14 cellular contexts compared by ENCODE assay signal in the genomic region with DNA sequence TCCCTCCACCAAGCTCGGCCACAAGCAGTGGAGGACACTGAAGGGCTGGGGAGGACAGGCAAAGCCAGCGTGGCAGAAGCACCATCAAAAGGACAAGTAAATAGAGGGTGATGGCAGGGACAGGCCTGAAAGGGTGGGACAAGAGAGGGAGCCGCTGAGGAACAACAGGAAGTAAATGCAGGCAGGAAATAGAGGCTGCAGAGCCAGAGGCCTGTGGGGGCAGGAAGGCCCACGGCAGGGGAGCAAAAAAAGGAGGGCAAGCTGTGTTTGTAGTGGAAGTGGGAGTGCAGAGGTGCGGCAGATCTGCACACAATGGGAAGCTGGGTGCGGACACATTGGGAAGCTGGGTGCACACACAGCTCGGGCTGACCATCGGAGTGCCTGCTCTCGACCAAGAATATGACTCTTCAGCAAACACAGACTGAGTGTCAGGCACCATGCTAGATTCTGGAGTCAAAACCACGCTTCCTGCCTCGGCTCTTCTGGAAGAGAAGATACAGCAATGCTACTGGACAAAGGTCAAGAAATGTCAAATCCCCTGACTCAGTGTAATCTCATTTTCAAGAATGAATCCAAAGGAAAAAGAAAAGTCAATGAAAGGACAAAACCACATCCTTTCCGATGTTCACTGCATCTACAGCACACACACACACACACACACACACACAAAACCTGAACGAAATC. TPM values are rescaled to one million over a fixed set of nuclear protein-coding genes. Genes with fewer than 3 reads are reported as not detected.
DNase-seq lines count a peak whose midpoint lies in the region; ATAC-seq and TF ChIP-seq lines count a peak whose summit lies in the region.
"Had no signal": no experiment of that assay in that cellular context is flagged by ENCODE, and none has a peak within 500 bp of the region (broad histone marks: within the 10 kb centered on the region; RNA-seq: fewer than 3 reads in every experiment).

No MANE protein-coding gene starts in this region.

- H3K4me1 Mint-ChIP-seq in Calu3 (ENCODE audit: low read depth, unreplicated experiment): no peaks in the 10 kb centered on the region
- peaks cover 55% of the 10 kb centered on the region for H3K4me1 Mint-ChIP-seq in activated T-helper 2 cell treated with anti-CD3 and anti-CD28 coated beads, Interferon-gamma antibody, Interleukin-2, Interleukin-4, amounts not matched to agents 10 μg/mL and 5 μg/mL and 100 μg/mL, durations not matched to agents 14 hours and 24 hours and 36 hours (ENCODE audit: low read depth)

- CTCF ChIA-PET in Calu3 (lab: Charles Lee): no interaction called here

- H3K36me3 Mint-ChIP-seq in Calu3 (ENCODE audit: insufficient read depth, unreplicated experiment): peaks cover 14% of the 10 kb centered on the region
- peaks cover 58% of the 10 kb centered on the region for H3K36me3 Mint-ChIP-seq in activated T-helper 2 cell treated with anti-CD3 and anti-CD28 coated beads, Interferon-gamma antibody, Interleukin-2, Interleukin-4, amounts not matched to agents 10 μg/mL and 5 μg/mL and 100 μg/mL, durations not matched to agents 14 hours and 24 hours and 36 hours (ENCODE audit: low read depth)

- H3K9me3 Mint-ChIP-seq in Calu3 (ENCODE audit: low read depth, unreplicated experiment): peaks cover 2% of the 10 kb centered on the region
- H3K9me3 Mint-ChIP-seq in activated T-helper 2 cell treated with anti-CD3 and anti-CD28 coated beads, Interferon-gamma antibody, Interleukin-2, Interleukin-4, amounts not matched to agents 10 μg/mL and 5 μg/mL and 100 μg/mL, durations not matched to agents 14 hours and 24 hours and 36 hours: peaks cover 7% of the 10 kb centered on the region

- H3K4me1 ChIP-seq in mucosa of descending colon (ENCODE audit: low read depth): peaks cover 14% of the 10 kb centered on the region
- H3K4me1 ChIP-seq: suprapubic skin had no signal

- DNase-seq in Calu3 (no peak), LHCN-M2 (ENCODE audit: low read depth) (peak; percentile 72), mucosa of descending colon (peak in 1 of 3 donors; percentile 34), activated gamma-delta T cell treated with Interleukin-2 at 50 U/mL for 16 hours (no peak), 8988T (no peak)
- no peak for DNase-seq in activated T-helper 2 cell treated with anti-CD3 and anti-CD28 coated beads, Interferon-gamma antibody, Interleukin-2, Interleukin-4, amounts not matched to agents 10 μg/mL and 5 μg/mL and 100 μg/mL, durations not matched to agents 14 hours and 24 hours and 36 hours (ENCODE audit: low spot score)
- DNase-seq: activated T-cell treated with anti-CD3 and anti-CD28 coated beads for 4 hours, left ventricle myocardium inferior, NCI-H2227 treated with DMSO at 0.1 percent for 48 hours, nucleus accumbens, T1000 had no signal

- no peaks in the 10 kb centered on the region for H3K36me3 ChIP-seq in mucosa of descending colon (ENCODE audit: low read depth)

- H3K4me3 ChIP-seq in mucosa of descending colon: no peak overlapping the region
- H3K4me3 ChIP-seq: left ventricle myocardium inferior, PC-9, suprapubic skin had no signal

- no peaks in the 10 kb centered on the region for H3K9me3 ChIP-seq in mucosa of descending colon
- H3K9me3 ChIP-seq: suprapubic skin had no signal

- ATAC-seq in mucosa of descending colon (peak; percentile 3), HG03354 (IDR thresholded peaks at IDR 0.05; ENCODE audit: poor library complexity, severe bottlenecking, unreplicated experiment) (no peak)

- intact Hi-C loops in Calu3 (cut with micrococcal nuclease; ENCODE audit: unreplicated experiment) (no loop called here), mucosa of descending colon (cut with DNase I, micrococcal nuclease) (no loop called here)
- intact Hi-C loops in activated T-helper 2 cell treated with anti-CD3 and anti-CD28 coated beads, Interferon-gamma antibody, Interleukin-2, Interleukin-4, amounts not matched to agents 10 μg/mL and 5 μg/mL and 100 μg/mL, durations not matched to agents 14 hours and 24 hours and 36 hours (cut with micrococcal nuclease): loop anchor here (1.0 to 2.0 kb wide), 2 partner anchors 32 to 36 kb away; no protein-coding TSS in a partner anchor

- H3K27me3 Mint-ChIP-seq in Calu3 (ENCODE audit: unreplicated experiment): no peaks in the 10 kb centered on the region
- H3K27me3 Mint-ChIP-seq in activated T-helper 2 cell treated with anti-CD3 and anti-CD28 coated beads, Interferon-gamma antibody, Interleukin-2, Interleukin-4, amounts not matched to agents 10 μg/mL and 5 μg/mL and 100 μg/mL, durations not matched to agents 14 hours and 24 hours and 36 hours (ENCODE audit: low read depth): no peaks in the 10 kb centered on the region

- peak overlapping the region; percentile 13 for H3K27ac Mint-ChIP-seq in Calu3 (ENCODE audit: unreplicated experiment)
- peak overlapping the region; percentile 92 for H3K27ac Mint-ChIP-seq in activated T-helper 2 cell treated with anti-CD3 and anti-CD28 coated beads, Interferon-gamma antibody, Interleukin-2, Interleukin-4, amounts not matched to agents 10 μg/mL and 5 μg/mL and 100 μg/mL, durations not matched to agents 14 hours and 24 hours and 36 hours

- H3K4me3 Mint-ChIP-seq in Calu3 (ENCODE audit: low read depth, unreplicated experiment): no peak overlapping the region
- peak overlapping the region; percentile 9 for H3K4me3 Mint-ChIP-seq in activated T-helper 2 cell treated with anti-CD3 and anti-CD28 coated beads, Interferon-gamma antibody, Interleukin-2, Interleukin-4, amounts not matched to agents 10 μg/mL and 5 μg/mL and 100 μg/mL, durations not matched to agents 14 hours and 24 hours and 36 hours (ENCODE audit: low read depth)

- TF ChIP-seq CTCF in Calu3 (IDR thresholded peaks at IDR 0.05; ENCODE audit: unreplicated experiment) (no peak), mucosa of descending colon (IDR thresholded peaks at IDR 0.05) (no peak)

- no TSS peak for BruUV-seq in Calu3 (replicated peaks; lab: Mats Ljungman, UMichigan)

RNA-seq across cellular contexts. Expression of a gene that starts 40.4 kb away (rescaled TPM):
- total RNA-seq in Calu3 (2022): 28.9 and 29.0 TPM in 2 replicates
- total RNA-seq in LHCN-M2 (2014; rRNA removed): 24.7 and 26.5 TPM in 2 replicates
- 8.0 TPM for polyA plus RNA-seq in LHCN-M2 (2012)
- total RNA-seq in activated T-helper 2 cell treated with anti-CD3 and anti-CD28 coated beads, Interferon-gamma antibody, Interleukin-2, Interleukin-4, amounts not matched to agents 10 μg/mL and 5 μg/mL and 100 μg/mL, durations not matched to agents 14 hours and 24 hours and 36 hours: 16.0 and 16.3 TPM in 2 replicates
- 10 to 100 TPM; 20.2 to 27.3 (median 21.0) TPM for total RNA-seq in mucosa of descending colon

RNA-seq across cellular contexts. Expression of a gene that starts 40.6 kb away (rescaled TPM):
- total RNA-seq in Calu3 (2022): not detected in 2 replicates
- not detected in 2 replicates for total RNA-seq in LHCN-M2 (2014; rRNA removed)
- polyA plus RNA-seq in LHCN-M2 (2012): not detected
- total RNA-seq in activated T-helper 2 cell treated with anti-CD3 and anti-CD28 coated beads, Interferon-gamma antibody, Interleukin-2, Interleukin-4, amounts not matched to agents 10 μg/mL and 5 μg/mL and 100 μg/mL, durations not matched to agents 14 hours and 24 hours and 36 hours: not detected in 2 replicates
- not detected for total RNA-seq in mucosa of descending colon
- total RNA-seq: left ventricle myocardium inferior, PC-9, suprapubic skin had no signal
